ENCODE assay signal across 11 cellular contexts in genomic region chr19:50500060-50500752, GRCh38. TPM values are rescaled to one million over a fixed set of nuclear protein-coding genes. Genes with fewer than 3 reads are reported as not detected.
A peak's percentile ranks its signal among the peaks of the same experiment; 100 is the strongest.
DNase-seq lines count a peak whose midpoint lies in the region; ATAC-seq and TF ChIP-seq lines count a peak whose summit lies in the region.
"Had no signal": no experiment of that assay in that cellular context is flagged by ENCODE, and none has a peak within 500 bp of the region (broad histone marks: within the 10 kb centered on the region; RNA-seq: fewer than 3 reads in every experiment).

No MANE protein-coding gene starts in this region.

- 65 to 66% methylated on average over 8 to 20 of the region's 27 CpGs for WGBS in upper lobe of left lung, 2 donors

- peak; percentile 62 for DNase-seq in activated effector memory CD4-positive, alpha-beta T cell treated with anti-CD3 and anti-CD28 coated beads, Interleukin-2, amount 50 U/mL, for 16 hours
- no peak for DNase-seq in activated effector memory CD4-positive, alpha-beta T cell treated with Interleukin-2 at 50 U/mL for 16 hours
- DNase-seq in activated CD8-positive, alpha-beta T cell treated with anti-CD3 and anti-CD28 coated beads, Interleukin-2, amount 10 ng/mL, durations not matched to agents 7 days and 5 days, result peak; percentile 50
- no peak for DNase-seq in kidney epithelial cell (ENCODE audit: low read depth)
- DNase-seq in upper lobe of left lung, result no peak
- DNase-seq in T-helper 2 cell treated with Interferon-gamma antibody and Interleukin-4, amounts not matched to agents 5 μg/mL and 100 μg/mL, for 36 hours (ENCODE audit: low spot score), result no peak
- no peak for DNase-seq in T1000 (lab: John Stamatoyannopoulos, UW)

- TF ChIP-seq EP300 in upper lobe of left lung (IDR thresholded peaks at IDR 0.05), result no peak

- H3K4me1 Mint-ChIP-seq in activated CD8-positive, alpha-beta T cell treated with anti-CD3 and anti-CD28 coated beads, Interleukin-2, amount 10 ng/mL, durations not matched to agents 7 days and 5 days (ENCODE audit: low read depth), result no peaks in the 10 kb centered on the region
- no peaks in the 10 kb centered on the region for H3K4me1 Mint-ChIP-seq in T-helper 2 cell treated with Interferon-gamma antibody and Interleukin-4, amounts not matched to agents 5 μg/mL and 100 μg/mL, for 36 hours (ENCODE audit: low read depth)
- H3K4me1 Mint-ChIP-seq: central memory CD8-positive, alpha-beta T cell had no signal

- no peaks in the 10 kb centered on the region for H3K36me3 ChIP-seq in kidney epithelial cell (ENCODE audit: control insufficient read depth, insufficient read depth, low read length)
- H3K36me3 ChIP-seq in upper lobe of left lung, result no peaks in the 10 kb centered on the region
- H3K36me3 ChIP-seq: uterus had no signal

- CTCF ChIA-PET in activated CD8-positive, alpha-beta T cell treated with anti-CD3 and anti-CD28 coated beads, Interleukin-2, amount 10 ng/mL, durations not matched to agents 7 days and 5 days (lab: Charles Lee), result interaction anchor here (1.0 kb wide), 1 partner anchor 11 kb away, joined by 4 read pairs; the partner anchor contains the start of gene JOSD2

- peak; percentile 41 for TF ChIP-seq CTCF in kidney epithelial cell (IDR thresholded peaks at IDR 0.05; ENCODE audit: insufficient read depth, low read length, poor library complexity, severe bottlenecking)
- TF ChIP-seq CTCF in upper lobe of left lung (IDR thresholded peaks at IDR 0.05), result peak in 1 of 6 experiments; percentile 17

- POLR2A ChIA-PET in activated CD8-positive, alpha-beta T cell treated with anti-CD3 and anti-CD28 coated beads, Interleukin-2, amount 10 ng/mL, durations not matched to agents 7 days and 5 days (lab: Charles Lee), result no interaction called here

- no peaks in the 10 kb centered on the region for H3K27me3 Mint-ChIP-seq in activated CD8-positive, alpha-beta T cell treated with anti-CD3 and anti-CD28 coated beads, Interleukin-2, amount 10 ng/mL, durations not matched to agents 7 days and 5 days (ENCODE audit: low read depth)
- H3K27me3 Mint-ChIP-seq in T-helper 2 cell treated with Interferon-gamma antibody and Interleukin-4, amounts not matched to agents 5 μg/mL and 100 μg/mL, for 36 hours (ENCODE audit: low read depth), result no peaks in the 10 kb centered on the region
- H3K27me3 Mint-ChIP-seq: central memory CD8-positive, alpha-beta T cell had no signal

- peaks cover 0 to 17% (median 8%) of the 10 kb centered on the region in 4 donors for H3K4me1 ChIP-seq in upper lobe of left lung
- H3K4me1 ChIP-seq: uterus had no signal

- no peak for TF ChIP-seq POLR2A in upper lobe of left lung (IDR thresholded peaks at IDR 0.05)

- H3K4me3 ChIP-seq in kidney epithelial cell (ENCODE audit: low read depth, low read length), result no peak overlapping the region
- no peak overlapping the region for H3K4me3 ChIP-seq in upper lobe of left lung
- H3K4me3 ChIP-seq: SK-N-MC, uterus had no signal

- H3K27me3 ChIP-seq in kidney epithelial cell (ENCODE audit: control insufficient read depth, insufficient read depth, low read length) (peaks cover 29% of the 10 kb centered on the region), upper lobe of left lung (no peaks in the 10 kb centered on the region)
- H3K27me3 ChIP-seq: uterus had no signal

- H3K27ac ChIP-seq in upper lobe of left lung, result no peak overlapping the region
- H3K27ac ChIP-seq: SK-N-MC, uterus had no signal

- H3K27ac Mint-ChIP-seq in activated CD8-positive, alpha-beta T cell treated with anti-CD3 and anti-CD28 coated beads, Interleukin-2, amount 10 ng/mL, durations not matched to agents 7 days and 5 days, result no peak overlapping the region
- no peak overlapping the region for H3K27ac Mint-ChIP-seq in T-helper 2 cell treated with Interferon-gamma antibody and Interleukin-4, amounts not matched to agents 5 μg/mL and 100 μg/mL, for 36 hours

- H3K9me3 Mint-ChIP-seq in activated CD8-positive, alpha-beta T cell treated with anti-CD3 and anti-CD28 coated beads, Interleukin-2, amount 10 ng/mL, durations not matched to agents 7 days and 5 days (ENCODE audit: insufficient read depth), result no peaks in the 10 kb centered on the region
- H3K9me3 Mint-ChIP-seq in T-helper 2 cell treated with Interferon-gamma antibody and Interleukin-4, amounts not matched to agents 5 μg/mL and 100 μg/mL, for 36 hours, result no peaks in the 10 kb centered on the region
- H3K9me3 Mint-ChIP-seq: central memory CD8-positive, alpha-beta T cell had no signal

- ATAC-seq in activated CD8-positive, alpha-beta T cell treated with anti-CD3 and anti-CD28 coated beads, Interleukin-2, amount 10 ng/mL, durations not matched to agents 7 days and 5 days, result peak; percentile 39
- ATAC-seq in upper lobe of left lung (ENCODE audit: low FRiP score in 2 of 2) (peak; percentile 30 to 56), HG03095 (IDR thresholded peaks at IDR 0.05; ENCODE audit: unreplicated experiment) (no peak)

- H3K4me3 Mint-ChIP-seq in activated CD8-positive, alpha-beta T cell treated with anti-CD3 and anti-CD28 coated beads, Interleukin-2, amount 10 ng/mL, durations not matched to agents 7 days and 5 days, result no peak overlapping the region
- no peak overlapping the region for H3K4me3 Mint-ChIP-seq in T-helper 2 cell treated with Interferon-gamma antibody and Interleukin-4, amounts not matched to agents 5 μg/mL and 100 μg/mL, for 36 hours
- H3K4me3 Mint-ChIP-seq: central memory CD8-positive, alpha-beta T cell had no signal

- H3K9me3 ChIP-seq in upper lobe of left lung, result no peaks in the 10 kb centered on the region
- H3K9me3 ChIP-seq: uterus had no signal

- peaks cover 2% of the 10 kb centered on the region for H3K36me3 Mint-ChIP-seq in activated CD8-positive, alpha-beta T cell treated with anti-CD3 and anti-CD28 coated beads, Interleukin-2, amount 10 ng/mL, durations not matched to agents 7 days and 5 days (ENCODE audit: low read depth)
- H3K36me3 Mint-ChIP-seq in T-helper 2 cell treated with Interferon-gamma antibody and Interleukin-4, amounts not matched to agents 5 μg/mL and 100 μg/mL, for 36 hours (ENCODE audit: low read depth), result no peaks in the 10 kb centered on the region

RNA-seq across cellular contexts. Expression of gene JOSD2, which starts 10.8 kb away (rescaled TPM):
- total RNA-seq in activated CD8-positive, alpha-beta T cell treated with anti-CD3 and anti-CD28 coated beads, Interleukin-2, amount 10 ng/mL, durations not matched to agents 7 days and 5 days, result 10 to 100 TPM; 49.8 to 51.3 TPM
- 26.7 and 26.8 TPM in 2 replicates for total RNA-seq in kidney epithelial cell
- total RNA-seq in upper lobe of left lung, result 10 to 100 TPM; 22.6 to 59.2 (median 40.1) TPM

RNA-seq across cellular contexts. Expression of gene ASPDH, which starts 13.5 kb away (rescaled TPM):
- total RNA-seq in activated CD8-positive, alpha-beta T cell treated with anti-CD3 and anti-CD28 coated beads, Interleukin-2, amount 10 ng/mL, durations not matched to agents 7 days and 5 days, result not detected
- total RNA-seq in kidney epithelial cell, result not detected in 2 replicates
- total RNA-seq in upper lobe of left lung, result not detected
- total RNA-seq: uterus had no signal

RNA-seq across cellular contexts. Expression of gene GARIN5A, which starts 23.6 kb away (rescaled TPM):
- total RNA-seq in activated CD8-positive, alpha-beta T cell treated with anti-CD3 and anti-CD28 coated beads, Interleukin-2, amount 10 ng/mL, durations not matched to agents 7 days and 5 days, result under 1 TPM in 1 of 2 experiments, not detected in 1; 0.29 TPM
- total RNA-seq in kidney epithelial cell (8.5 and 9.9 TPM in 2 replicates), upper lobe of left lung (10 to 100 TPM in 1 of 6 donors, 1 to 10 TPM in 4, not detected in 1; 2.4 to 10.1 (median 3.0) TPM)

RNA-seq across cellular contexts. Expression of gene EMC10, which starts 23.9 kb away (rescaled TPM):
- 10 to 100 TPM; 54.8 to 56.9 TPM for total RNA-seq in activated CD8-positive, alpha-beta T cell treated with anti-CD3 and anti-CD28 coated beads, Interleukin-2, amount 10 ng/mL, durations not matched to agents 7 days and 5 days
- 256 and 274 TPM in 2 replicates for total RNA-seq in kidney epithelial cell
- 100 to 1,000 TPM in 4 of 6 donors, 10 to 100 TPM in 2; 83.8 to 155 (median 121) TPM for total RNA-seq in upper lobe of left lung

Comparison
In these comparisons a context has a peak if more than half of its experiments do, and no peak if none do; other contexts are left out.
1. DNase-seq: peak in activated effector memory CD4-positive, alpha-beta T cell treated with anti-CD3 and anti-CD28 coated beads, Interleukin-2, amount 50 U/mL, for 16 hours (single experiment) and activated CD8-positive, alpha-beta T cell treated with anti-CD3 and anti-CD28 coated beads, Interleukin-2, amount 10 ng/mL, durations not matched to agents 7 days and 5 days (single experiment); none in activated effector memory CD4-positive, alpha-beta T cell treated with Interleukin-2 at 50 U/mL for 16 hours (single experiment), kidney epithelial cell (single experiment), upper lobe of left lung (0 of 2), T-helper 2 cell treated with Interferon-gamma antibody and Interleukin-4, amounts not matched to agents 5 μg/mL and 100 μg/mL, for 36 hours (single experiment) and T1000 (single experiment).